Comparison of ENCODE assay signal across 1 cellular context in genomic region chr2:235568431-235568830, GRCh38.
TF ChIP-seq lines count a peak whose summit lies in the region.

No MANE protein-coding gene starts in this region.

TF ChIP-seq in HepG2, 621 proteins besides CTCF, POLR2A, EP300 and RAD21 (continued from another document):
- TF ChIP-seq, protein P1, sequence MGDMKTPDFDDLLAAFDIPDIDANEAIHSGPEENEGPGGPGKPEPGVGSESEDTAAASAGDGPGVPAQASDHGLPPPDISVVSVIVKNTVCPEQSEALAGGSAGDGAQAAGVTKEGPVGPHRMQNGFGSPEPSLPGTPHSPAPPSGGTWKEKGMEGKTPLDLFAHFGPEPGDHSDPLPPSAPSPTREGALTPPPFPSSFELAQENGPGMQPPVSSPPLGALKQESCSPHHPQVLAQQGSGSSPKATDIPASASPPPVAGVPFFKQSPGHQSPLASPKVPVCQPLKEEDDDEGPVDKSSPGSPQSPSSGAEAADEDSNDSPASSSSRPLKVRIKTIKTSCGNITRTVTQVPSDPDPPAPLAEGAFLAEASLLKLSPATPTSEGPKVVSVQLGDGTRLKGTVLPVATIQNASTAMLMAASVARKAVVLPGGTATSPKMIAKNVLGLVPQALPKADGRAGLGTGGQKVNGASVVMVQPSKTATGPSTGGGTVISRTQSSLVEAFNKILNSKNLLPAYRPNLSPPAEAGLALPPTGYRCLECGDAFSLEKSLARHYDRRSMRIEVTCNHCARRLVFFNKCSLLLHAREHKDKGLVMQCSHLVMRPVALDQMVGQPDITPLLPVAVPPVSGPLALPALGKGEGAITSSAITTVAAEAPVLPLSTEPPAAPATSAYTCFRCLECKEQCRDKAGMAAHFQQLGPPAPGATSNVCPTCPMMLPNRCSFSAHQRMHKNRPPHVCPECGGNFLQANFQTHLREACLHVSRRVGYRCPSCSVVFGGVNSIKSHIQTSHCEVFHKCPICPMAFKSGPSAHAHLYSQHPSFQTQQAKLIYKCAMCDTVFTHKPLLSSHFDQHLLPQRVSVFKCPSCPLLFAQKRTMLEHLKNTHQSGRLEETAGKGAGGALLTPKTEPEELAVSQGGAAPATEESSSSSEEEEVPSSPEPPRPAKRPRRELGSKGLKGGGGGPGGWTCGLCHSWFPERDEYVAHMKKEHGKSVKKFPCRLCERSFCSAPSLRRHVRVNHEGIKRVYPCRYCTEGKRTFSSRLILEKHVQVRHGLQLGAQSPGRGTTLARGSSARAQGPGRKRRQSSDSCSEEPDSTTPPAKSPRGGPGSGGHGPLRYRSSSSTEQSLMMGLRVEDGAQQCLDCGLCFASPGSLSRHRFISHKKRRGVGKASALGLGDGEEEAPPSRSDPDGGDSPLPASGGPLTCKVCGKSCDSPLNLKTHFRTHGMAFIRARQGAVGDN (CRISPR knock-in tag; IDR thresholded peaks at IDR 0.05), result 0 out of 2 replicates have a peak, but pooled peaks have one; percentile 5
- TF ChIP-seq SCMH1 (CRISPR knock-in tag; IDR thresholded peaks at IDR 0.05; ENCODE audit: borderline replicate concordance) (no peak), REPIN1 (CRISPR knock-in tag; IDR thresholded peaks at IDR 0.05; ENCODE audit: borderline replicate concordance, low read depth) (no peak), ZNF280D (CRISPR knock-in tag; IDR thresholded peaks at IDR 0.05) (peak; percentile 78; the same call in 1 of the 2 replicates), CEBPB (IDR thresholded peaks at IDR 0.05; ENCODE audit: borderline replicate concordance, low read depth, low read length) (0 out of 2 replicates have a peak, but pooled peaks have one; percentile 10), ZNF577 (CRISPR knock-in tag; IDR thresholded peaks at IDR 0.05; ENCODE audit: borderline replicate concordance, low read depth) (no peak), AHR (CRISPR knock-in tag; IDR thresholded peaks at IDR 0.05) (no peak), MED8 (CRISPR knock-in tag; IDR thresholded peaks at IDR 0.05; ENCODE audit: insufficient replicate concordance) (no peak), MXD3 (CRISPR knock-in tag; IDR thresholded peaks at IDR 0.05) (no peak), ZNF296 (CRISPR knock-in tag; conservative IDR thresholded peaks at IDR 0.05) (no peak), ZNF205 (CRISPR knock-in tag; IDR thresholded peaks at IDR 0.05) (no peak), SSRP1 (CRISPR knock-in tag; IDR thresholded peaks at IDR 0.05) (no peak), NFKBIZ (CRISPR knock-in tag; IDR thresholded peaks at IDR 0.05) (no peak)
- TF ChIP-seq, protein P2, sequence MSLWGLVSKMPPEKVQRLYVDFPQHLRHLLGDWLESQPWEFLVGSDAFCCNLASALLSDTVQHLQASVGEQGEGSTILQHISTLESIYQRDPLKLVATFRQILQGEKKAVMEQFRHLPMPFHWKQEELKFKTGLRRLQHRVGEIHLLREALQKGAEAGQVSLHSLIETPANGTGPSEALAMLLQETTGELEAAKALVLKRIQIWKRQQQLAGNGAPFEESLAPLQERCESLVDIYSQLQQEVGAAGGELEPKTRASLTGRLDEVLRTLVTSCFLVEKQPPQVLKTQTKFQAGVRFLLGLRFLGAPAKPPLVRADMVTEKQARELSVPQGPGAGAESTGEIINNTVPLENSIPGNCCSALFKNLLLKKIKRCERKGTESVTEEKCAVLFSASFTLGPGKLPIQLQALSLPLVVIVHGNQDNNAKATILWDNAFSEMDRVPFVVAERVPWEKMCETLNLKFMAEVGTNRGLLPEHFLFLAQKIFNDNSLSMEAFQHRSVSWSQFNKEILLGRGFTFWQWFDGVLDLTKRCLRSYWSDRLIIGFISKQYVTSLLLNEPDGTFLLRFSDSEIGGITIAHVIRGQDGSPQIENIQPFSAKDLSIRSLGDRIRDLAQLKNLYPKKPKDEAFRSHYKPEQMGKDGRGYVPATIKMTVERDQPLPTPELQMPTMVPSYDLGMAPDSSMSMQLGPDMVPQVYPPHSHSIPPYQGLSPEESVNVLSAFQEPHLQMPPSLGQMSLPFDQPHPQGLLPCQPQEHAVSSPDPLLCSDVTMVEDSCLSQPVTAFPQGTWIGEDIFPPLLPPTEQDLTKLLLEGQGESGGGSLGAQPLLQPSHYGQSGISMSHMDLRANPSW (CRISPR knock-in tag; IDR thresholded peaks at IDR 0.05; ENCODE audit: borderline replicate concordance), result no peak
- TF ChIP-seq, protein P3, sequence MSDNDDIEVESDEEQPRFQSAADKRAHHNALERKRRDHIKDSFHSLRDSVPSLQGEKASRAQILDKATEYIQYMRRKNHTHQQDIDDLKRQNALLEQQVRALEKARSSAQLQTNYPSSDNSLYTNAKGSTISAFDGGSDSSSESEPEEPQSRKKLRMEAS (IDR thresholded peaks at IDR 0.05), result no peak
